ENCODE assay signal across 8 cellular contexts in the genomic region with DNA sequence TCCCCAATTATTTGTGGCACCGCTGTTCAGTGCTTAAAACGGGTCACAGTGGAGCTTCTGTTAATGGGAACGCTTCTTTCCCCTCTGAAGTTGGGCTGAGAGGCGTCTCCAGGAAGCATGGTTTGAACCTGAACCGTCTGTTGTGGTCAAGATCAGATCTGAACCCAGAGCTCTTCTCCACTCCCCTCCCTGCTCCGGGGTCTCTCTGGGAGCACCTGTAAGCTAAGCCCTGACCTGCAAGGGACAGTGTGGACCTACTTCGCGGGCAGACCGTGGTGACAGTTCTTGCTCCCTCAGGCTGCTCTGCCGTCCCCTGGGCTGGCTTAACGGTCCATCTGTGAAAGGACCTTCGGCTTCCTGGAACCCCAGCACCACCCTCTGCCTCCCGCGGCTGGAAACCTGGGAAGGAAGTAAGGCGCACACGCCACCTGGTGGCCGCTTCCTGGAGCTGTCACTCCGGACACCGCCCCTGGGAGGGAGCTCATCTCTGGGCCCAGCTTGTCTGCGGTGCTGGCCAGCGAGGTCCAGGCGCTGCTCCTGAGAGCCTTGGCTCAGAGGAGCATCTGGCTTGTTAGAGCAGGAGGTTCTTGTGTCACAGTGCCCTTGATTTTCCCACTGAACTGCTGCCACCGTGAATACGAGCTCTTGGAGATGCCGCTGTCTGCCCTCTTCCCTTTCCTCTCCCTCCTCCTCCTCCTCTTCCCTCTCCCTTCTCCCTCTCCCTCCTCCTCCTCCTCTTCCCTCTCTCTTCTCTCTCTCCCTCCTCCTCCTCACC.
A peak's percentile ranks its signal among the peaks of the same experiment; 100 is the strongest.
DNase-seq lines count a peak whose midpoint lies in the region; ATAC-seq and TF ChIP-seq lines count a peak whose summit lies in the region.

No MANE protein-coding gene starts in this region.

- no peaks in the 10 kb centered on the region for H3K9me3 Mint-ChIP-seq in activated CD8-positive, alpha-beta T cell treated with anti-CD3 and anti-CD28 coated beads for 36 hours

- no peaks in the 10 kb centered on the region for H3K4me1 Mint-ChIP-seq in activated CD8-positive, alpha-beta T cell treated with anti-CD3 and anti-CD28 coated beads for 36 hours (ENCODE audit: low read depth)

- CTCF ChIA-PET in activated CD8-positive, alpha-beta T cell treated with anti-CD3 and anti-CD28 coated beads for 36 hours (lab: Charles Lee), result interaction anchor here (0.7 to 2.8 kb wide), 19 partner anchors 9 to 1027 kb away, joined by 3 to 24 read pairs (median 4); no protein-coding TSS in a partner anchor

- ATAC-seq in GM18907 (IDR thresholded peaks at IDR 0.05; ENCODE audit: unreplicated experiment) (peak; percentile 64), left cardiac atrium (peak in 1 of 2 donors; percentile 90), GM19351 (IDR thresholded peaks at IDR 0.05; ENCODE audit: unreplicated experiment) (no peak)
- ATAC-seq in activated CD8-positive, alpha-beta T cell treated with anti-CD3 and anti-CD28 coated beads for 36 hours, result peak; percentile 20

- H3K27ac ChIP-seq in C4-2B, result no peak overlapping the region

- peak; percentile 59 for DNase-seq in NCI-H1092 treated with DMSO at 0.1 percent for 48 hours (lab: John Stamatoyannopoulos, UW)
- DNase-seq in activated CD8-positive, alpha-beta T cell treated with anti-CD3 and anti-CD28 coated beads for 36 hours, result peak; percentile 54
- DNase-seq in left cardiac atrium, result peak; percentile 66
- peak; percentile 93 for DNase-seq in retina
- no peak for DNase-seq in NCI-H526 treated with DMSO at 0.1 percent for 48 hours (lab: John Stamatoyannopoulos, UW)

- H3K27ac Mint-ChIP-seq in activated CD8-positive, alpha-beta T cell treated with anti-CD3 and anti-CD28 coated beads for 36 hours, result no peak overlapping the region

- intact Hi-C loops in activated CD8-positive, alpha-beta T cell treated with anti-CD3 and anti-CD28 coated beads for 36 hours (cut with micrococcal nuclease), result loop anchor here (10.0 kb wide), 1 partner anchor 111 kb away; no protein-coding TSS in a partner anchor
- intact Hi-C loops in left cardiac atrium (cut with DNase I), result no loop called here

- peak; percentile 86 for TF ChIP-seq CTCF in C4-2B (conservative IDR thresholded peaks at IDR 0.05)
- TF ChIP-seq CTCF in activated CD8-positive, alpha-beta T cell treated with anti-CD3 and anti-CD28 coated beads for 36 hours (IDR thresholded peaks at IDR 0.05), result peak; percentile 77

- no peaks in the 10 kb centered on the region for H3K36me3 Mint-ChIP-seq in activated CD8-positive, alpha-beta T cell treated with anti-CD3 and anti-CD28 coated beads for 36 hours (ENCODE audit: low read depth)

- peaks cover 20% of the 10 kb centered on the region for H3K27me3 Mint-ChIP-seq in activated CD8-positive, alpha-beta T cell treated with anti-CD3 and anti-CD28 coated beads for 36 hours

- no peak overlapping the region for H3K4me3 Mint-ChIP-seq in activated CD8-positive, alpha-beta T cell treated with anti-CD3 and anti-CD28 coated beads for 36 hours

- POLR2A ChIA-PET in activated CD8-positive, alpha-beta T cell treated with anti-CD3 and anti-CD28 coated beads for 36 hours (lab: Charles Lee), result no interaction called here
